17 cellular contexts compared by ENCODE assay signal in genomic region chr1:102531031-102531430, GRCh38.
DNase-seq lines count a peak whose midpoint lies in the region; ATAC-seq, FAIRE-seq and TF ChIP-seq lines count a peak whose summit lies in the region.
"Had no signal": no experiment of that assay in that cellular context is flagged by ENCODE, and none has a peak within 500 bp of the region (broad histone marks: within the 10 kb centered on the region; RNA-seq: fewer than 3 reads in every experiment).

No MANE protein-coding gene starts in this region.

- no peak for FAIRE-seq in pancreas (lab: Jason Lieb, UNC)
- FAIRE-seq: G401.6, GM12891 had no signal

- no peak for TF ChIP-seq CTCF in SK-N-SH (IDR thresholded peaks at IDR 0.05)
- no peak for TF ChIP-seq CTCF in PC-3 (conservative IDR thresholded peaks at IDR 0.05; ENCODE audit: low read depth, low read length)
- TF ChIP-seq CTCF in pancreas (IDR thresholded peaks at IDR 0.05) = no peak

- H3K36me3 ChIP-seq in SK-N-SH (replicated peaks in 1 of 2; ENCODE audit: control insufficient read depth in 1 of 2, insufficient read depth in 2 of 2, low read length in 1 of 2) (no peaks in the 10 kb centered on the region), PC-3 (ENCODE audit: low read depth, low read length) (no peaks in the 10 kb centered on the region), pancreas (no peaks in the 10 kb centered on the region)
- H3K36me3 ChIP-seq: BLaER1 treated with 17β-estradiol and CSF1 and Interleukin-3, amounts not matched to agents 10 nM and 100 nM had no signal

- no TSS peak for BruUV-seq in PC-3 (replicated peaks; lab: Mats Ljungman, UMichigan)

- H3K79me2 ChIP-seq in SK-N-SH (ENCODE audit: insufficient read depth) (no peaks in the 10 kb centered on the region), PC-3 (ENCODE audit: low read length) (no peaks in the 10 kb centered on the region)

- TF ChIP-seq EP300 in SK-N-SH (IDR thresholded peaks at IDR 0.05; ENCODE audit: borderline replicate concordance in 1 of 2, low read depth in 1 of 2, low read length in 1 of 2) = no peak

- H3K9me3 ChIP-seq in SK-N-SH (no peaks in the 10 kb centered on the region), PC-3 (ENCODE audit: low read length) (no peaks in the 10 kb centered on the region), pancreas (no peaks in the 10 kb centered on the region)

- intact Hi-C loops in PC-3 (cut with micrococcal nuclease) = no loop called here
- intact Hi-C loops in pancreas (cut with DNase I) = no loop called here

- peak overlapping the region in 1 of 2 experiments; percentile 24; a peak in 1 of 4 replicates for H3K27ac ChIP-seq in SK-N-SH (ENCODE audit: low read depth in 2 of 2, low read length in 1 of 2)
- H3K27ac ChIP-seq in PC-3 (ENCODE audit: low read length) = no peak overlapping the region
- no peak overlapping the region for H3K27ac ChIP-seq in pancreas
- H3K27ac ChIP-seq: 22Rv1; BLaER1 treated with 17β-estradiol and CSF1 and Interleukin-3, amounts not matched to agents 10 nM and 100 nM had no signal

- CTCF ChIA-PET in SK-N-SH (lab: Yijun Ruan, JAX) (interaction anchor here (0.6 kb wide), 1 partner anchor 10 kb away, joined by 3 read pairs; no protein-coding TSS in a partner anchor), PC-3 (lab: Charles Lee) (no interaction called here)

- POLR2A ChIA-PET in SK-N-SH (lab: Yijun Ruan, JAX) = no interaction called here
- POLR2A ChIA-PET in PC-3 (lab: Charles Lee; ENCODE audit: unreplicated experiment) = no interaction called here

- H3K4me2 ChIP-seq in SK-N-SH (no peak overlapping the region), PC-3 (ENCODE audit: low read length) (no peak overlapping the region)
- H3K4me2 ChIP-seq: BLaER1 treated with 17β-estradiol and CSF1 and Interleukin-3, amounts not matched to agents 10 nM and 100 nM; GM23338 had no signal

- no peaks in the 10 kb centered on the region for H3K9me2 ChIP-seq in SK-N-SH
- no peaks in the 10 kb centered on the region for H3K9me2 ChIP-seq in PC-3 (replicated peaks; ENCODE audit: low read length)

- H4K20me1 ChIP-seq in SK-N-SH (ENCODE audit: insufficient read depth) (no peaks in the 10 kb centered on the region), PC-3 (ENCODE audit: low read length) (no peaks in the 10 kb centered on the region)
- H4K20me1 ChIP-seq: BLaER1 treated with 17β-estradiol and CSF1 and Interleukin-3, amounts not matched to agents 10 nM and 100 nM had no signal

- 39% methylated on average over 4 of the region's 4 CpGs for WGBS in SK-N-SH (ENCODE audit: low lambda C conversion rate)
- 55 to 64% methylated on average over 4 of the region's 4 CpGs for WGBS in pancreas, 2 donors

- H3K9ac ChIP-seq in SK-N-SH (no peak overlapping the region), PC-3 (ENCODE audit: low read length) (no peak overlapping the region)
- H3K9ac ChIP-seq: BLaER1 treated with 17β-estradiol and CSF1 and Interleukin-3, amounts not matched to agents 10 nM and 100 nM had no signal

- DNase-seq in SK-N-SH (no peak), PC-3 (peak; percentile 2), fibroblast of peridontal ligament (ENCODE audit: extremely low read depth) (peak; percentile 1), pancreas (no peak), erythroblast (lab: John Stamatoyannopoulos, UW) (no peak)
- DNase-seq in stimulated activated CD4-positive, alpha-beta T cell treated with anti-CD3 and anti-CD28 coated beads, Interleukin-2, amount 100 ng/mL, for 24 hours = no peak
- DNase-seq: CD4-positive, CD25-positive, alpha-beta regulatory T cell; DMS53; H7; IMR-90; KBM-7 had no signal

- H3K27me3 ChIP-seq in SK-N-SH (ENCODE audit: insufficient read depth) (no peaks in the 10 kb centered on the region), PC-3 (ENCODE audit: low read length) (no peaks in the 10 kb centered on the region), pancreas (no peaks in the 10 kb centered on the region)
- H3K27me3 ChIP-seq: BLaER1 treated with 17β-estradiol and CSF1 and Interleukin-3, amounts not matched to agents 10 nM and 100 nM had no signal

- no peaks in the 10 kb centered on the region; a peak in 1 of 4 replicates for H3K4me1 ChIP-seq in SK-N-SH (ENCODE audit: control insufficient read depth in 1 of 2, insufficient read depth in 2 of 2, low read depth in 1 of 2, low read length in 1 of 2)
- H3K4me1 ChIP-seq in PC-3 (ENCODE audit: insufficient read depth, low read length) = no peaks in the 10 kb centered on the region
- no peaks in the 10 kb centered on the region for H3K4me1 ChIP-seq in pancreas
- H3K4me1 ChIP-seq: BLaER1 treated with 17β-estradiol and CSF1 and Interleukin-3, amounts not matched to agents 10 nM and 100 nM had no signal

- H2AFZ ChIP-seq in SK-N-SH (ENCODE audit: low read depth) (no peak overlapping the region), PC-3 (ENCODE audit: low read length) (no peak overlapping the region)
- H2AFZ ChIP-seq: GM23338 had no signal

- TF ChIP-seq POLR2A in erythroblast (IDR thresholded peaks at IDR 0.05; ENCODE audit: low read length) = no peak

- no peaks in the 10 kb centered on the region for H3F3A ChIP-seq in SK-N-SH (replicated peaks; ENCODE audit: insufficient read depth)
- H3F3A ChIP-seq in PC-3 (ENCODE audit: low read length, unreplicated experiment) = no peaks in the 10 kb centered on the region

- TF ChIP-seq RAD21 in SK-N-SH (IDR thresholded peaks at IDR 0.05; ENCODE audit: low read length) = no peak

- no peak overlapping the region for H3K4me3 ChIP-seq in SK-N-SH (ENCODE audit: low read depth in 2 of 2, low read length in 1 of 2)
- no peak overlapping the region for H3K4me3 ChIP-seq in PC-3 (ENCODE audit: low read length)
- no peak overlapping the region for H3K4me3 ChIP-seq in pancreas
- H3K4me3 ChIP-seq: BLaER1 treated with 17β-estradiol and CSF1 and Interleukin-3, amounts not matched to agents 10 nM and 100 nM; GM23338 had no signal

- ATAC-seq in SK-N-SH treated with all-trans-retinoic acid at 6 μM for 48 hours (peak; percentile 64), PC-3 (no peak), pancreas (no peak)
- ATAC-seq: GM23338 had no signal

TF ChIP-seq in SK-N-SH treated with all-trans-retinoic acid at 6 μM for 48 hours, 23 proteins besides CTCF, POLR2A, EP300 and RAD21:
- peak; percentile 56; the same call in 1 of the 2 replicates for TF ChIP-seq ISL1 (CRISPR knock-in tag; IDR thresholded peaks at IDR 0.05)
- TF ChIP-seq GLIS3 (CRISPR knock-in tag; IDR thresholded peaks at IDR 0.05) = no peak
- no peak for TF ChIP-seq ZNF565 (CRISPR knock-in tag; conservative IDR thresholded peaks at IDR 0.05; ENCODE audit: low read depth)

TF ChIP-seq in SK-N-SH, 30 proteins besides CTCF, POLR2A, EP300 and RAD21:
- TF ChIP-seq FOXJ3 (CRISPR knock-in tag; IDR thresholded peaks at IDR 0.05) (no peak), EZH2phosphoT487 (IDR thresholded peaks at IDR 0.05; ENCODE audit: borderline replicate concordance, low read depth) (no peak), USF1 (IDR thresholded peaks at IDR 0.05; ENCODE audit: borderline replicate concordance, low read depth) (no peak), RXRA (IDR thresholded peaks at IDR 0.05; ENCODE audit: borderline replicate concordance, low read depth) (no peak), FOXM1 (IDR thresholded peaks at IDR 0.05; ENCODE audit: low read depth) (no peak)

Comparison
In these comparisons a context has a peak if more than half of its experiments do, and no peak if none do; other contexts are left out.
1. DNase-seq: peak in PC-3 (single experiment) and fibroblast of peridontal ligament (single experiment); none in SK-N-SH (single experiment), pancreas (0 of 6), erythroblast (0 of 2) and stimulated activated CD4-positive, alpha-beta T cell treated with anti-CD3 and anti-CD28 coated beads, Interleukin-2, amount 100 ng/mL, for 24 hours (0 of 2).